10 cellular contexts compared by ENCODE assay signal in the genomic region with DNA sequence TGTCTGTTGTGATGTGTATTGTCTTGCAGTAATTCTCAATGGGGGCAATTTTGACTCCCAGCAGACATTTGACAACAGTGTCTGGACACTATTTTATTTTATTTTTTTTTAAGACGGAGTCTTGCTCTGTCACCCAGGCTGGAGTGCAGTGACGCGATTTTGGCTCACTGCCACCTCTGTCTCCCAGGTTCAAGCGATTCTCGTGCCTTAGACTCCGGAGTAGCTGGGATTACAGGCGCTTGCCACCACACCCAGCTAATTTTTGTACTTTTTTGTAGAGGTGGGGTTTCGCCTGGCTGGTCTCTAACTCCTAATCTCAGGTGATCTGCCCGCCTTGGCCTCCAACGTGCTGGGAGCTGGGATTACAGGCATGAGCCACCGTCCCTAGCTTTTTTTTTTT.
A peak's percentile ranks its signal among the peaks of the same experiment; 100 is the strongest.
DNase-seq lines count a peak whose midpoint lies in the region; ATAC-seq and TF ChIP-seq lines count a peak whose summit lies in the region.
"Had no signal": no experiment of that assay in that cellular context is flagged by ENCODE, and none has a peak within 500 bp of the region (broad histone marks: within the 10 kb centered on the region; RNA-seq: fewer than 3 reads in every experiment).

No MANE protein-coding gene starts in this region.

- DNase-seq in activated T-cell treated with anti-CD3 and anti-CD28 coated beads, Interleukin-2, amount 50 U/mL, for 24 hours, result no peak
- DNase-seq in activated T-cell treated with anti-CD3 and anti-CD28 coated beads for 4 hours (no peak), coronary artery (ENCODE audit: low spot score) (no peak), activated gamma-delta T cell treated with Interleukin-2 at 50 U/mL for 16 hours (no peak), CD1c-positive myeloid dendritic cell (ENCODE audit: extremely low spot score) (no peak)
- DNase-seq: kidney; NCI-H1105; stimulated activated CD4-positive, alpha-beta T cell treated with anti-CD3 and anti-CD28 coated beads, Interleukin-1b, Interleukin-23, amount 100 ng/mL, for 48 hours; T-helper 9 cell had no signal

- peak overlapping the region; percentile 92 for H3K4me3 Mint-ChIP-seq in activated T-cell treated with anti-CD3 and anti-CD28 coated beads, Interleukin-2, amount 50 U/mL, for 24 hours
- no peak overlapping the region for H3K4me3 Mint-ChIP-seq in stimulated activated memory B cell treated with anti-CD40 and anti-IgM and Interleukin-4, amounts not matched to agents 10 μg/mL and 1 μg/mL and 100 μg/mL, for 72 hours

- peaks cover 56% of the 10 kb centered on the region for H3K4me1 Mint-ChIP-seq in activated T-cell treated with anti-CD3 and anti-CD28 coated beads, Interleukin-2, amount 50 U/mL, for 24 hours (ENCODE audit: low read depth)
- peaks cover 56% of the 10 kb centered on the region for H3K4me1 Mint-ChIP-seq in stimulated activated memory B cell treated with anti-CD40 and anti-IgM and Interleukin-4, amounts not matched to agents 10 μg/mL and 1 μg/mL and 100 μg/mL, for 72 hours

- no peak for ATAC-seq in stimulated activated memory B cell treated with anti-CD40 and anti-IgM and Interleukin-4, amounts not matched to agents 10 μg/mL and 1 μg/mL and 100 μg/mL, for 72 hours

- peak overlapping the region; percentile 74 for H3K4me3 ChIP-seq in coronary artery

- peaks cover 61% of the 10 kb centered on the region for H3K36me3 Mint-ChIP-seq in activated T-cell treated with anti-CD3 and anti-CD28 coated beads, Interleukin-2, amount 50 U/mL, for 24 hours (ENCODE audit: low read depth)
- peaks cover 26% of the 10 kb centered on the region for H3K36me3 Mint-ChIP-seq in stimulated activated memory B cell treated with anti-CD40 and anti-IgM and Interleukin-4, amounts not matched to agents 10 μg/mL and 1 μg/mL and 100 μg/mL, for 72 hours

- no peak overlapping the region for H3K27ac ChIP-seq in coronary artery

- TF ChIP-seq CTCF in coronary artery (IDR thresholded peaks at IDR 0.05), result no peak

- H3K9me3 Mint-ChIP-seq in activated T-cell treated with anti-CD3 and anti-CD28 coated beads, Interleukin-2, amount 50 U/mL, for 24 hours, result no peaks in the 10 kb centered on the region
- H3K9me3 Mint-ChIP-seq in stimulated activated memory B cell treated with anti-CD40 and anti-IgM and Interleukin-4, amounts not matched to agents 10 μg/mL and 1 μg/mL and 100 μg/mL, for 72 hours, result no peaks in the 10 kb centered on the region

- no peaks in the 10 kb centered on the region for H3K27me3 Mint-ChIP-seq in activated T-cell treated with anti-CD3 and anti-CD28 coated beads, Interleukin-2, amount 50 U/mL, for 24 hours
- no peaks in the 10 kb centered on the region for H3K27me3 Mint-ChIP-seq in stimulated activated memory B cell treated with anti-CD40 and anti-IgM and Interleukin-4, amounts not matched to agents 10 μg/mL and 1 μg/mL and 100 μg/mL, for 72 hours

- H3K27ac Mint-ChIP-seq in activated T-cell treated with anti-CD3 and anti-CD28 coated beads, Interleukin-2, amount 50 U/mL, for 24 hours, result peak overlapping the region; percentile 97
- H3K27ac Mint-ChIP-seq in stimulated activated memory B cell treated with anti-CD40 and anti-IgM and Interleukin-4, amounts not matched to agents 10 μg/mL and 1 μg/mL and 100 μg/mL, for 72 hours, result peak overlapping the region; percentile 40
